ENCODE assay signal across 17 cellular contexts in the genomic region with DNA sequence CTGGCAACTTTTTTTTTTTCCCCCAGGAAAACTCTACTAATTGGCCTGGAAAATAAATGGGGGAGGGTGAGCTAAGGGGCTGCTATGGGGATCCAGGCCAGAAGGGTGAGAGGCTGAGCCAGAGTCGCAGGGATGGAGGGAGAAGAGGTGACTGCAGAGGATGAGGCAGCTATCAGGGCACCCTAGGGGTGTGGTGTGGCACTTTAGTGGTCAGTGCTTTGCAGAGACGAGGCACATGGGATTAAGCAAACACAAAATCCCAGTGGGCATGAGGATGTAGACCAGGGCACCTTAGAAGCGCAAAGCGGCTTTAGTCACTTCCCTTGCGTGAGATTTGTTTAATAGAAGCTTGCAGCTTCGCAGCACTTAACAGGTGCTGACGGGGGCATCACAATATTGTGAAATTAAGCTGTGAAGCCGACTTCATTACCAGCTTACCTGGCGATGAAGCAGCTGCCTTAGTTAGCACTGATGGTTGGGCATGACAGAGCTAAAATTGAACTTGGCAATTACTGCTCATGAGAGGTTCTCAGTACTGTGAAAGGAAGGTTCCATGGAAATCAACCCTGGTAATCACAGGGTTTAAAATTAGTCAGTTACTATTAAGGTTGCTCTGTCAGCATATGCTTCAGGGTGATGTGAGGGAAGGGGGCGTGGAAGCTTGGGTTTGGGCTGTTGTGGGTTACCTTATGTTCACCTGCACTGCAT. TPM values are rescaled to one million over a fixed set of nuclear protein-coding genes. Genes with fewer than 3 reads are reported as not detected.
DNase-seq lines count a peak whose midpoint lies in the region; ATAC-seq and TF ChIP-seq lines count a peak whose summit lies in the region.
"Had no signal": no experiment of that assay in that cellular context is flagged by ENCODE, and none has a peak within 500 bp of the region (broad histone marks: within the 10 kb centered on the region; RNA-seq: fewer than 3 reads in every experiment).

No MANE protein-coding gene starts in this region.

- no peaks in the 10 kb centered on the region for H3K9me3 ChIP-seq in T-helper 17 cell (ENCODE audit: control insufficient read depth, low read length, poor library complexity, severe bottlenecking)
- H3K9me3 ChIP-seq: breast epithelium, gastrocnemius medialis had no signal

- H3K4me1 Mint-ChIP-seq in activated T-cell treated with anti-CD3 and anti-CD28 coated beads, Interleukin-2, amount 50 U/mL, for 72 hours (ENCODE audit: low read depth), result peaks cover 75% of the 10 kb centered on the region
- H3K4me1 Mint-ChIP-seq in T-helper 17 cell (peaks cover 50% of the 10 kb centered on the region), chondrocyte (ENCODE audit: low read depth) (peaks cover 17% of the 10 kb centered on the region)
- H3K4me1 Mint-ChIP-seq in stimulated activated naive B cell treated with anti-CD40 and anti-IgM and Interleukin-4, amounts not matched to agents 10 μg/mL and 1 μg/mL and 100 μg/mL, for 72 hours, result peaks cover 16 to 34% of the 10 kb centered on the region in 2 donors

- TF ChIP-seq CTCF in chondrocyte (IDR thresholded peaks at IDR 0.05), result no peak

- ATAC-seq in activated T-cell treated with anti-CD3 and anti-CD28 coated beads, Interleukin-2, amount 50 U/mL, for 72 hours (replicated peaks in 1 of 2), result peak; percentile 54 to 62
- no peak for ATAC-seq in T-helper 17 cell
- ATAC-seq in stimulated activated naive B cell treated with anti-CD40 and anti-IgM and Interleukin-4, amounts not matched to agents 10 μg/mL and 1 μg/mL and 100 μg/mL, for 72 hours (replicated peaks), result peak; percentile 22 to 28
- ATAC-seq in HG03457 (IDR thresholded peaks at IDR 0.05; ENCODE audit: unreplicated experiment), result no peak
- ATAC-seq in HG02763 (IDR thresholded peaks at IDR 0.05; ENCODE audit: unreplicated experiment), result no peak
- ATAC-seq: gastrocnemius medialis had no signal

- no peaks in the 10 kb centered on the region for H3K9me3 Mint-ChIP-seq in activated T-cell treated with anti-CD3 and anti-CD28 coated beads, Interleukin-2, amount 50 U/mL, for 72 hours
- H3K9me3 Mint-ChIP-seq in stimulated activated naive B cell treated with anti-CD40 and anti-IgM and Interleukin-4, amounts not matched to agents 10 μg/mL and 1 μg/mL and 100 μg/mL, for 72 hours, result no peaks in the 10 kb centered on the region
- H3K9me3 Mint-ChIP-seq in chondrocyte (ENCODE audit: low read depth), result no peaks in the 10 kb centered on the region
- H3K9me3 Mint-ChIP-seq: activated naive CD4-positive, alpha-beta T cell treated with anti-CD3 and anti-CD28 coated beads, Interleukin-2, amount 10 ng/mL, durations not matched to agents 7 days and 5 days; type B pancreatic cell had no signal

- H3K4me3 Mint-ChIP-seq in activated T-cell treated with anti-CD3 and anti-CD28 coated beads, Interleukin-2, amount 50 U/mL, for 72 hours, result peak overlapping the region in 1 of 2 donors; percentile 16
- H3K4me3 Mint-ChIP-seq in T-helper 17 cell, result peak overlapping the region; percentile 36
- no peak overlapping the region for H3K4me3 Mint-ChIP-seq in stimulated activated naive B cell treated with anti-CD40 and anti-IgM and Interleukin-4, amounts not matched to agents 10 μg/mL and 1 μg/mL and 100 μg/mL, for 72 hours
- no peak overlapping the region for H3K4me3 Mint-ChIP-seq in chondrocyte (ENCODE audit: unreplicated experiment)
- H3K4me3 Mint-ChIP-seq: activated naive CD4-positive, alpha-beta T cell treated with anti-CD3 and anti-CD28 coated beads, Interleukin-2, amount 10 ng/mL, durations not matched to agents 7 days and 5 days; type B pancreatic cell had no signal

- peaks cover 0 to 3% of the 10 kb centered on the region in 2 donors for H3K36me3 Mint-ChIP-seq in activated T-cell treated with anti-CD3 and anti-CD28 coated beads, Interleukin-2, amount 50 U/mL, for 72 hours (ENCODE audit: insufficient read depth in 2 of 2)
- H3K36me3 Mint-ChIP-seq in T-helper 17 cell (ENCODE audit: low read depth) (no peaks in the 10 kb centered on the region), chondrocyte (ENCODE audit: low read depth) (no peaks in the 10 kb centered on the region)
- H3K36me3 Mint-ChIP-seq in stimulated activated naive B cell treated with anti-CD40 and anti-IgM and Interleukin-4, amounts not matched to agents 10 μg/mL and 1 μg/mL and 100 μg/mL, for 72 hours, result no peaks in the 10 kb centered on the region
- H3K36me3 Mint-ChIP-seq: activated naive CD4-positive, alpha-beta T cell treated with anti-CD3 and anti-CD28 coated beads, Interleukin-2, amount 10 ng/mL, durations not matched to agents 7 days and 5 days; type B pancreatic cell had no signal

- peaks cover 53% of the 10 kb centered on the region for H3K27me3 Mint-ChIP-seq in activated T-cell treated with anti-CD3 and anti-CD28 coated beads, Interleukin-2, amount 50 U/mL, for 72 hours (ENCODE audit: low read depth)
- peaks cover 26% of the 10 kb centered on the region for H3K27me3 Mint-ChIP-seq in T-helper 17 cell
- H3K27me3 Mint-ChIP-seq in stimulated activated naive B cell treated with anti-CD40 and anti-IgM and Interleukin-4, amounts not matched to agents 10 μg/mL and 1 μg/mL and 100 μg/mL, for 72 hours, result peaks cover 8 to 20% of the 10 kb centered on the region in 2 donors
- H3K27me3 Mint-ChIP-seq in chondrocyte (ENCODE audit: low read depth), result peaks cover 15% of the 10 kb centered on the region

- no peak for DNase-seq in activated T-cell treated with anti-CD3 and anti-CD28 coated beads, Interleukin-2, amount 50 U/mL, for 72 hours
- DNase-seq in activated T-cell treated with anti-CD3 and anti-CD28 coated beads for 4 hours (no peak), NCI-H1105 (lab: John Stamatoyannopoulos, UW) (peak; percentile 73), T-helper 17 cell (no peak), chondrocyte (ENCODE audit: low spot score) (no peak)
- DNase-seq in stimulated activated naive B cell treated with anti-CD40 and anti-IgM and Interleukin-4, amounts not matched to agents 10 μg/mL and 1 μg/mL and 100 μg/mL, for 72 hours, result no peak
- DNase-seq: activated naive CD4-positive, alpha-beta T cell treated with anti-CD3 and anti-CD28 coated beads, Interleukin-2, amount 10 ng/mL, durations not matched to agents 7 days and 5 days; C1 segment of cervical spinal cord; gastrocnemius medialis; midbrain; NCI-H1694 treated with DMSO at 0.1 percent for 48 hours; stimulated activated CD8-positive, alpha-beta memory T cell treated with anti-CD3 and anti-CD28 coated beads, Interleukin-4, amount 100 ng/mL, for 48 hours; T1000 had no signal

- no peak overlapping the region for H3K27ac Mint-ChIP-seq in activated T-cell treated with anti-CD3 and anti-CD28 coated beads, Interleukin-2, amount 50 U/mL, for 72 hours
- H3K27ac Mint-ChIP-seq in T-helper 17 cell (peak overlapping the region; percentile 39), chondrocyte (ENCODE audit: unreplicated experiment) (no peak overlapping the region)
- H3K27ac Mint-ChIP-seq in stimulated activated naive B cell treated with anti-CD40 and anti-IgM and Interleukin-4, amounts not matched to agents 10 μg/mL and 1 μg/mL and 100 μg/mL, for 72 hours, result no peak overlapping the region
- H3K27ac Mint-ChIP-seq: type B pancreatic cell had no signal

RNA-seq across cellular contexts. Expression of a gene that starts 26.0 kb away (rescaled TPM):
- total RNA-seq in activated T-cell treated with anti-CD3 and anti-CD28 coated beads, Interleukin-2, amount 50 U/mL, for 72 hours, result 10 to 100 TPM; 17.5 to 42.8 TPM
- total RNA-seq in T-helper 17 cell (1 to 10 TPM; 1.7 to 2.2 TPM), chondrocyte (0.12 to 0.18 TPM in 2 of 3 replicates, not detected in the other)

Comparison
In these comparisons a context has a peak if more than half of its experiments do, and no peak if none do; other contexts are left out.
1. ATAC-seq: peak in activated T-cell treated with anti-CD3 and anti-CD28 coated beads, Interleukin-2, amount 50 U/mL, for 72 hours (2 of 2) and stimulated activated naive B cell treated with anti-CD40 and anti-IgM and Interleukin-4, amounts not matched to agents 10 μg/mL and 1 μg/mL and 100 μg/mL, for 72 hours (2 of 2); none in T-helper 17 cell (single experiment), HG03457 (single experiment) and HG02763 (single experiment).
2. RNA of a gene that starts 26.0 kb away (total RNA-seq): 17.5 to 42.8 TPM in activated T-cell treated with anti-CD3 and anti-CD28 coated beads, Interleukin-2, amount 50 U/mL, for 72 hours; 1.7 to 2.2 TPM in T-helper 17 cell and 0.12 to 0.18 TPM in chondrocyte; every median in the first group is over 4 times any median in the second.